18 cellular contexts compared by ENCODE assay signal in the genomic region with DNA sequence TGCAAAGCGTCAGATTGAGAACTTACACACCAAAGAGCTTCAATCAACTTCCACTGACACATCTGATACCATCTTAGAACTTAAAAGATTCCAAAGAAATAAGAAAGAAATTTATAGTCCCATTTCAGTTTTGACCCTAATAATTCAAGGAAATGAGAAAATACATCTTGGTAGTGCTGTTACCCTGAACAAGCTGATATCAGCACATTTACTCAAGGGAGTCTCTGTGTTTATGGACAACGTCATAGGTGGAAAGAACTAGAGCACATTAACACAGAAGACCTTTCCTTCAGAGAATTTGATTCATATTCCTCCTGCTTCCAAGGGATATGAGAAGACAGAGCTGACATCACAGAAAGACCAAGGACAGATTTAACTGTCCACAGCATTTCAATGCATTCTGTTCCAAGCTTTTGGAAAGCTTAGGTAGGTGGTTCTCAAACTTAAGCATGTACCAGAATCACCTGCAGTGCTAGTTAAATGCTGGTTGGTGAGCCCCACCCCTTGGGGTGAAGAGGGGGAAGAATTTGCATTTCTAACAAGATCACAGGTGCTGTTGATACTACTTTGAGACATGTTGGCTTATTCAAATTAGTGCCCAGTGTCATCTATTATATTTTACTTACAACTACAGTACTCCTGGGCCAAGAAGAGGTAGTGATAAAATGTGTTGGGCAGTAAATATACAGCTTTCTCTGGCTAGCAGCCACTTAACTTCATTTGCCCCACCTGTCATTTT. TPM values are rescaled to one million over a fixed set of nuclear protein-coding genes. Genes with fewer than 3 reads are reported as not detected.
DNase-seq lines count a peak whose midpoint lies in the region; ATAC-seq, FAIRE-seq and TF ChIP-seq lines count a peak whose summit lies in the region.
"Had no signal": no experiment of that assay in that cellular context is flagged by ENCODE, and none has a peak within 500 bp of the region (broad histone marks: within the 10 kb centered on the region; RNA-seq: fewer than 3 reads in every experiment).

No MANE protein-coding gene starts in this region.

- H3K27ac ChIP-seq in MM.1S (ENCODE audit: low read length) (no peak overlapping the region), H1 (ENCODE audit: low read depth, low read length) (no peak overlapping the region)

- no peak overlapping the region for H2BK5ac ChIP-seq in H1 (ENCODE audit: low read depth, low read length)

- no peaks in the 10 kb centered on the region for H3K79me2 ChIP-seq in MM.1S (ENCODE audit: low read length)
- no peaks in the 10 kb centered on the region for H3K79me2 ChIP-seq in H1 (ENCODE audit: control insufficient read depth in 1 of 2, insufficient read depth in 2 of 2, low read length in 2 of 2)

- TF ChIP-seq EP300 in H1 (IDR thresholded peaks at IDR 0.05; ENCODE audit: borderline replicate concordance in 1 of 2, low read depth in 2 of 2, low read length in 2 of 2), result no peak

- H2AFZ ChIP-seq in MM.1S (ENCODE audit: low read length) (no peak overlapping the region), H1 (ENCODE audit: low read length) (no peak overlapping the region)

- no peaks in the 10 kb centered on the region for H3F3A ChIP-seq in MM.1S (ENCODE audit: insufficient read depth, low read length)

- TF ChIP-seq POLR2A in GM12891 (IDR thresholded peaks at IDR 0.05; ENCODE audit: low read depth, low read length) (no peak), H1 (IDR thresholded peaks at IDR 0.05; ENCODE audit: control extremely low read depth in 1 of 2, low read depth in 2 of 2, low read length in 2 of 2) (no peak)

- H4K8ac ChIP-seq in H1 (ENCODE audit: extremely low read depth, insufficient read depth, low read length), result no peak overlapping the region

- H3K9me3 ChIP-seq in MM.1S (replicated peaks; ENCODE audit: insufficient read depth, low read length) (no peaks in the 10 kb centered on the region), H1 (ENCODE audit: insufficient read depth in 2 of 2, low read depth in 1 of 2, low read length in 1 of 2) (no peaks in the 10 kb centered on the region)
- H3K9me3 ChIP-seq: HAP-1 had no signal

- H3K27me3 ChIP-seq in H7 (ENCODE audit: control insufficient read depth, insufficient read depth, low read length) (no peaks in the 10 kb centered on the region), MM.1S (replicated peaks; ENCODE audit: insufficient read depth, low read length) (no peaks in the 10 kb centered on the region), H1 (replicated peaks in 1 of 4; ENCODE audit: control insufficient read depth in 3 of 4, extremely low read depth in 1 of 4, insufficient read depth in 3 of 4, low read length in 3 of 4) (no peaks in the 10 kb centered on the region)

- no peak overlapping the region for H3K23ac ChIP-seq in H1 (ENCODE audit: insufficient read length)

- peak; percentile 85 for FAIRE-seq in GM12891 (lab: Jason Lieb, UNC)
- peak; percentile 74 for FAIRE-seq in H1 (lab: Jason Lieb, UNC)
- FAIRE-seq: GM12878, RCC 7860 had no signal

- CTCF ChIA-PET in H1 (lab: Charles Lee; ENCODE audit: partially characterized antibody), result interaction anchor here (0.7 to 7.2 kb wide), 4 partner anchors 19 to 200 kb away, joined by 3 to 29 read pairs (median 10); no protein-coding TSS in a partner anchor

- 87% methylated on average over 2 of the region's 2 CpGs; no CpG with 5 or more reads in 1 of the 2 experiments for WGBS in H1 (ENCODE audit: extremely low coverage in 1 of 2, insufficient coverage in 1 of 2, insufficient read length in 1 of 2, insufficient replicate concordance in 2 of 2, low coverage in 1 of 2, low lambda C conversion rate in 2 of 2, missing lambda C conversion rate in 1 of 2), 2 experiments

- no peak overlapping the region for H3K18ac ChIP-seq in H1 (ENCODE audit: extremely low read depth, low read length)

- H2BK12ac ChIP-seq in H1 (ENCODE audit: low read depth, low read length), result no peak overlapping the region

- POLR2A ChIA-PET in H1 (lab: Charles Lee; ENCODE audit: partially characterized antibody), result no interaction called here

- H2AK5ac ChIP-seq in H1 (ENCODE audit: low read depth, low read length), result no peak overlapping the region

- DNase-seq in GM12891 (ENCODE audit: insufficient read length, low spot score), result no peak
- peak; percentile 16 for DNase-seq in H7
- DNase-seq in MM.1S, result peak; percentile 9
- DNase-seq in H1 (ENCODE audit: low read depth in 1 of 2, low spot score in 2 of 2), result no peak
- no peak for DNase-seq in HUDEP-2 (lab: John Stamatoyannopoulos, UW; ENCODE audit: unreplicated experiment in 76 of 76)
- DNase-seq in omental fat pad (ENCODE audit: low spot score), result no peak
- DNase-seq: CD4-positive, CD25-positive, alpha-beta regulatory T cell; DMS53; NCI-H1092; NCI-H2227 treated with DMSO at 0.1 percent for 48 hours; NCI-H69; SHP77; T-helper 2 cell had no signal

- no peak overlapping the region for H2BK120ac ChIP-seq in H1 (replicated peaks; ENCODE audit: low read depth, low read length)

- no peak for TF ChIP-seq RAD21 in H1 (IDR thresholded peaks at IDR 0.05 in 1 of 2, conservative IDR thresholded peaks at IDR 0.05 in 1 of 2; ENCODE audit: low read depth in 2 of 2, low read length in 2 of 2)

- H3K9me2 ChIP-seq in MM.1S (replicated peaks; ENCODE audit: insufficient read depth, low read length), result no peaks in the 10 kb centered on the region

- no peak overlapping the region for H3K4me3 ChIP-seq in H7 (ENCODE audit: insufficient read depth, low read depth, low read length)
- no peak overlapping the region for H3K4me3 ChIP-seq in MM.1S (ENCODE audit: low read length)
- no peak overlapping the region for H3K4me3 ChIP-seq in H1 (ENCODE audit: extremely low read depth in 1 of 4, insufficient read depth in 2 of 4, low read depth in 3 of 4, low read length in 4 of 4)
- H3K4me3 ChIP-seq: GM12878, HAP-1 had no signal

- no peak overlapping the region for H4K5ac ChIP-seq in H1 (ENCODE audit: insufficient read length, low read depth, low read length)

- H3K4me2 ChIP-seq in MM.1S (ENCODE audit: low read depth, low read length) (no peak overlapping the region), H1 (ENCODE audit: insufficient read depth in 1 of 2, low read depth in 2 of 2, low read length in 2 of 2) (no peak overlapping the region)

- H3K9ac ChIP-seq in MM.1S (ENCODE audit: low read length), result no peak overlapping the region
- no peak overlapping the region for H3K9ac ChIP-seq in H1 (replicated peaks in 1 of 4; ENCODE audit: extremely low read depth in 1 of 4, low read depth in 3 of 4, low read length in 3 of 4)

- no peak overlapping the region for H2BK20ac ChIP-seq in H1 (ENCODE audit: low read length)

- H4K91ac ChIP-seq in H1 (replicated peaks; ENCODE audit: insufficient read length, low read length), result no peak overlapping the region

- no peaks in the 10 kb centered on the region for H3K79me1 ChIP-seq in H1 (ENCODE audit: low read depth, low read length)

- H3K36me3 ChIP-seq in H7 (replicated peaks; ENCODE audit: control insufficient read depth, insufficient read depth, low read length), result no peaks in the 10 kb centered on the region; the same call in 1 of the 2 replicates
- H3K36me3 ChIP-seq in MM.1S (replicated peaks; ENCODE audit: insufficient read depth, low read length), result no peaks in the 10 kb centered on the region
- H3K36me3 ChIP-seq in H1 (ENCODE audit: control insufficient read depth in 2 of 4, insufficient read depth in 4 of 4, low read length in 3 of 4), result peaks cover 0 to 3% (median 1%) of the 10 kb centered on the region in 4 experiments; a peak in 3 of 8 replicates
- H3K36me3 ChIP-seq: HAP-1 had no signal

- H3K14ac ChIP-seq in H1 (ENCODE audit: insufficient read length), result no peak overlapping the region

- TF ChIP-seq CTCF in MM.1S (IDR thresholded peaks at IDR 0.05; ENCODE audit: low read length) (no peak), H1 (IDR thresholded peaks at IDR 0.05; ENCODE audit: control extremely low read depth in 1 of 3, insufficient read depth in 1 of 3, low read depth in 1 of 3, low read length in 3 of 3) (no peak), omental fat pad (IDR thresholded peaks at IDR 0.05) (no peak)

- no peak overlapping the region for H3K4ac ChIP-seq in H1 (replicated peaks; ENCODE audit: insufficient read length, low read depth, low read length)

- H3K4me1 ChIP-seq in MM.1S (ENCODE audit: low read length) (no peaks in the 10 kb centered on the region), H1 (replicated peaks in 1 of 4; ENCODE audit: control insufficient read depth in 3 of 4, insufficient read depth in 4 of 4, low read length in 3 of 4) (peaks cover 0 to 2% (median 2%) of the 10 kb centered on the region in 4 experiments; a peak in 3 of 7 replicates)
- H3K4me1 ChIP-seq: HAP-1 had no signal

- no peaks in the 10 kb centered on the region for H4K20me1 ChIP-seq in MM.1S (ENCODE audit: insufficient read depth, low read length)
- peaks cover 0 to 1% of the 10 kb centered on the region in 2 experiments for H4K20me1 ChIP-seq in H1 (replicated peaks in 1 of 2; ENCODE audit: control insufficient read depth in 1 of 2, insufficient read depth in 2 of 2, low read length in 2 of 2)

- ATAC-seq in HG03045 (IDR thresholded peaks at IDR 0.05; ENCODE audit: unreplicated experiment) (no peak), GM21447 (IDR thresholded peaks at IDR 0.05; ENCODE audit: unreplicated experiment) (no peak), omental fat pad (ENCODE audit: low FRiP score) (no peak)
- ATAC-seq: GM12878 had no signal

- no peaks in the 10 kb centered on the region for H3K23me2 ChIP-seq in H1 (ENCODE audit: low read depth, low read length)

- H2BK15ac ChIP-seq in H1 (ENCODE audit: low read length), result no peak overlapping the region

- no peak overlapping the region for H3K56ac ChIP-seq in H1 (replicated peaks; ENCODE audit: insufficient read length, low read depth, low read length)

TF ChIP-seq in GM12891, 5 proteins besides CTCF, POLR2A, EP300 and RAD21:
- TF ChIP-seq PAX5 (IDR thresholded peaks at IDR 0.05; ENCODE audit: insufficient read depth, low read length, severe bottlenecking), result no peak
- TF ChIP-seq POU2F2 (IDR thresholded peaks at IDR 0.05; ENCODE audit: low read depth, low read length), result peak; percentile 26; the same call in 1 of the 2 replicates

TF ChIP-seq in H1, 55 proteins besides CTCF, POLR2A, EP300 and RAD21 (continues in another document):
- TF ChIP-seq SP1 (IDR thresholded peaks at IDR 0.05; ENCODE audit: low read depth, low read length) (no peak), SP2 (IDR thresholded peaks at IDR 0.05; ENCODE audit: low read length) (no peak), KDM4A (IDR thresholded peaks at IDR 0.05; ENCODE audit: low read depth, low read length, severe bottlenecking) (no peak)

RNA-seq across cellular contexts. Expression of a gene that starts 59.8 kb away (rescaled TPM):
- 12.2 TPM for polyA plus RNA-seq in GM12891 (2012; ENCODE audit: low read depth, missing spikeins)
- total RNA-seq in H7 (2014; rRNA removed; shearing (Covaris generic)), result 22.5 and 25.4 TPM in 2 replicates
- 22.9 and 26.3 TPM in 2 replicates for total RNA-seq in H1 (2021; fragmentation: NEBNext Ultra II Directional; extraction: Animal tissue kit (Norgen Biotek cat#: 25700))
- polyA plus RNA-seq in H1 (2011; rRNA removed), result 10.9 and 11.3 TPM in 2 replicates
- 12.0 TPM for polyA plus RNA-seq in H1 (2011; cell fraction: cytosol; rRNA removed)
- 17.2 TPM for polyA plus RNA-seq in H1 (2011; cell fraction: nucleus; rRNA removed)
- 13.5 to 27.5 TPM (median 17.6 TPM) in 4 replicates for polyA plus RNA-seq in H1 (2012, experiment 1 of 2)
- polyA plus RNA-seq in H1 (2012, experiment 2 of 2), result 1.8 TPM
- polyA plus RNA-seq in H1 (2013, experiment 1 of 2), result 17.6 TPM
- polyA plus RNA-seq in H1 (2013, experiment 2 of 2), result 19.8 TPM
- 46.9 and 68.6 TPM in 2 replicates for polyA minus RNA-seq in H1 (2011; rRNA and poly(A)+ RNA removed)
- 18.3 TPM for polyA minus RNA-seq in H1 (2011; cell fraction: cytosol; rRNA and poly(A)+ RNA removed)
- 53.0 TPM for polyA minus RNA-seq in H1 (2011; cell fraction: nucleus; rRNA and poly(A)+ RNA removed)
- 10 to 100 TPM in 2 of 4 donors, 1 to 10 TPM in 2; 8.2 to 14.1 (median 10.9) TPM for total RNA-seq in omental fat pad

Comparison
In these comparisons a context has a peak if more than half of its experiments do, and no peak if none do; other contexts are left out.
1. DNase-seq: peak in H7 (single experiment) and MM.1S (single experiment); none in GM12891 (single experiment), H1 (0 of 2), HUDEP-2 (0 of 76) and omental fat pad (single experiment).